ENCODE assay signal across 8 cellular contexts in genomic region chr14:100384819-100385813, GRCh38. TPM values are rescaled to one million over a fixed set of nuclear protein-coding genes. Genes with fewer than 3 reads are reported as not detected.
DNase-seq lines count a peak whose midpoint lies in the region; ATAC-seq and TF ChIP-seq lines count a peak whose summit lies in the region.
"Had no signal": no experiment of that assay in that cellular context is flagged by ENCODE, and none has a peak within 500 bp of the region (broad histone marks: within the 10 kb centered on the region; RNA-seq: fewer than 3 reads in every experiment).

No MANE protein-coding gene starts in this region.

- POLR2A ChIA-PET in activated CD4-positive, alpha-beta memory T cell treated with anti-CD3 and anti-CD28 coated beads for 36 hours (lab: Charles Lee) = interaction anchor here (0.7 to 1.1 kb wide), 2 partner anchors 260 to 261 kb away, joined by 3 read pairs; no protein-coding TSS in a partner anchor

- no peak for DNase-seq in GM12865 (ENCODE audit: low read depth)
- peak; percentile 64 for DNase-seq in NCI-H2227 (lab: John Stamatoyannopoulos, UW; ENCODE audit: unreplicated experiment)
- peak; percentile 91 for DNase-seq in choroid plexus epithelial cell (ENCODE audit: low read depth)
- DNase-seq in activated CD4-positive, alpha-beta memory T cell treated with anti-CD3 and anti-CD28 coated beads for 36 hours = no peak
- no peak for DNase-seq in mucosa of gallbladder (ENCODE audit: low spot score)

- H3K4me3 Mint-ChIP-seq in nephron = peak overlapping the region in 2 of 3 experiments; percentile 51 to 60
- no peak overlapping the region for H3K4me3 Mint-ChIP-seq in activated CD4-positive, alpha-beta memory T cell treated with anti-CD3 and anti-CD28 coated beads for 36 hours

- intact Hi-C loops in activated CD4-positive, alpha-beta memory T cell treated with anti-CD3 and anti-CD28 coated beads for 36 hours (cut with micrococcal nuclease) = no loop called here

- H3K4me3 ChIP-seq in GM12865 (ENCODE audit: low read depth, low read length) = no peak overlapping the region
- no peak overlapping the region for H3K4me3 ChIP-seq in choroid plexus epithelial cell (ENCODE audit: low read depth, low read length)
- H3K4me3 ChIP-seq: SJSA1 had no signal

- peak overlapping the region; percentile 63 to 96 (median 92) for H3K27ac Mint-ChIP-seq in nephron
- H3K27ac Mint-ChIP-seq in activated CD4-positive, alpha-beta memory T cell treated with anti-CD3 and anti-CD28 coated beads for 36 hours = no peak overlapping the region

- H3K27me3 Mint-ChIP-seq in nephron (ENCODE audit: low read depth) = no peaks in the 10 kb centered on the region
- no peaks in the 10 kb centered on the region for H3K27me3 Mint-ChIP-seq in activated CD4-positive, alpha-beta memory T cell treated with anti-CD3 and anti-CD28 coated beads for 36 hours

- no peak for ATAC-seq in HG03159 (IDR thresholded peaks at IDR 0.05; ENCODE audit: unreplicated experiment)

- CTCF ChIA-PET in activated CD4-positive, alpha-beta memory T cell treated with anti-CD3 and anti-CD28 coated beads for 36 hours (lab: Charles Lee) = interaction anchor here (0.6 to 9.4 kb wide), 26 partner anchors 8 to 278 kb away, joined by 3 to 232 read pairs (median 4); a partner anchor contains a TSS

- H3K9me3 Mint-ChIP-seq in nephron = no peaks in the 10 kb centered on the region
- H3K9me3 Mint-ChIP-seq in activated CD4-positive, alpha-beta memory T cell treated with anti-CD3 and anti-CD28 coated beads for 36 hours = no peaks in the 10 kb centered on the region

- peaks cover 53% of the 10 kb centered on the region for H3K4me1 Mint-ChIP-seq in nephron
- H3K4me1 Mint-ChIP-seq in activated CD4-positive, alpha-beta memory T cell treated with anti-CD3 and anti-CD28 coated beads for 36 hours (ENCODE audit: low read depth) = peaks cover 5% of the 10 kb centered on the region

- TF ChIP-seq CTCF in GM12865 (IDR thresholded peaks at IDR 0.05; ENCODE audit: insufficient read depth, low read depth, low read length, missing control alignments) (peak; percentile 11), choroid plexus epithelial cell (conservative IDR thresholded peaks at IDR 0.05; ENCODE audit: low read depth, low read length) (peak; percentile 58), nephron (IDR thresholded peaks at IDR 0.05; ENCODE audit: unreplicated experiment in 3 of 3) (peak; percentile 58 to 62 (median 60))

- H3K36me3 Mint-ChIP-seq in nephron (ENCODE audit: low read depth) = no peaks in the 10 kb centered on the region
- no peaks in the 10 kb centered on the region for H3K36me3 Mint-ChIP-seq in activated CD4-positive, alpha-beta memory T cell treated with anti-CD3 and anti-CD28 coated beads for 36 hours

RNA-seq across cellular contexts. Expression of gene WDR25, which starts 8.8 kb away (rescaled TPM):
- 1 to 10 TPM; 6.6 to 7.5 TPM for total RNA-seq in activated CD4-positive, alpha-beta memory T cell treated with anti-CD3 and anti-CD28 coated beads for 36 hours
- 10.4 TPM for total RNA-seq in mucosa of gallbladder

Comparison
In these comparisons a context has a peak if more than half of its experiments do, and no peak if none do; other contexts are left out.
1. DNase-seq: peak in NCI-H2227 (single experiment) and choroid plexus epithelial cell (single experiment); none in GM12865 (single experiment), activated CD4-positive, alpha-beta memory T cell treated with anti-CD3 and anti-CD28 coated beads for 36 hours (single experiment) and mucosa of gallbladder (single experiment).
2. Peak in every context shown above with its lines, with median percentiles within 50 percentile points of each other: CTCF ChIP-seq.